In genomic region chr2:112867701-112868631, GRCh38 we compare ENCODE assay signal across 2 cellular contexts.
TF ChIP-seq lines count a peak whose summit lies in the region.

No MANE protein-coding gene starts in this region.

TF ChIP-seq in IMR-90, 13 proteins besides CTCF, POLR2A, EP300 and RAD21:
- TF ChIP-seq CEBPB (IDR thresholded peaks at IDR 0.05; ENCODE audit: low read depth, low read length) = no peak
- TF ChIP-seq CHD1 (IDR thresholded peaks at IDR 0.05; ENCODE audit: low read depth, low read length) = no peak
- TF ChIP-seq BHLHE40 (IDR thresholded peaks at IDR 0.05; ENCODE audit: low read depth, low read length) = no peak
- TF ChIP-seq RFX5 (IDR thresholded peaks at IDR 0.05; ENCODE audit: low read depth, low read length) = no peak
- TF ChIP-seq MAFK (IDR thresholded peaks at IDR 0.05; ENCODE audit: low read depth, low read length) = no peak
- no peak for TF ChIP-seq USF2 (IDR thresholded peaks at IDR 0.05; ENCODE audit: low read depth, low read length)
- no peak for TF ChIP-seq MXI1 (IDR thresholded peaks at IDR 0.05; ENCODE audit: borderline replicate concordance, low read depth, low read length)
- no peak for TF ChIP-seq RCOR1 (IDR thresholded peaks at IDR 0.05; ENCODE audit: insufficient replicate concordance, low read length)
- TF ChIP-seq SMC3 (IDR thresholded peaks at IDR 0.05; ENCODE audit: low read depth, low read length) = no peak
- no peak for TF ChIP-seq ELK1 (IDR thresholded peaks at IDR 0.05; ENCODE audit: borderline replicate concordance, low read depth, low read length)
- TF ChIP-seq NFE2L2 (IDR thresholded peaks at IDR 0.05; ENCODE audit: low read depth, low read length) = no peak
- TF ChIP-seq MAZ (IDR thresholded peaks at IDR 0.05; ENCODE audit: borderline replicate concordance, low read depth, low read length) = no peak
- no peak for TF ChIP-seq FOS (IDR thresholded peaks at IDR 0.05; ENCODE audit: low read depth, low read length)

TF ChIP-seq in K562, 482 proteins besides CTCF, POLR2A, EP300 and RAD21:
- TF ChIP-seq ARHGAP35 (IDR thresholded peaks at IDR 0.05; ENCODE audit: partially characterized antibody) = no peak
- TF ChIP-seq EGR1 (conservative IDR thresholded peaks at IDR 0.05) = 0 out of 2 replicates have a peak, but pooled peaks have one; percentile 11
